In genomic region chr2:73778867-73779471, GRCh38 we compare ENCODE assay signal across 8 cellular contexts. TPM values are rescaled to one million over a fixed set of nuclear protein-coding genes. Genes with fewer than 3 reads are reported as not detected.
DNase-seq lines count a peak whose midpoint lies in the region; ATAC-seq and TF ChIP-seq lines count a peak whose summit lies in the region.
"Not testable (repeated sequence)": the region's sequence is repeated elsewhere in the genome, so short reads cannot be mapped to it uniquely, and the experiment has no call there.

No MANE protein-coding gene starts in this region.

- H3K4me3 Mint-ChIP-seq in effector memory CD8-positive, alpha-beta T cell, result peak overlapping the region; percentile 96 to 97
- H3K4me3 Mint-ChIP-seq in natural killer cell treated with Interleukin-12 subunit alpha and Interleukin-12 subunit beta and Interleukin-15 and Interleukin-18, amount 100 ng/mL, for 72 hours, result peak overlapping the region; percentile 95
- peak overlapping the region; percentile 95 to 96 for H3K4me3 Mint-ChIP-seq in stimulated activated naive B cell treated with anti-CD40 and anti-IgM and Interleukin-4, amounts not matched to agents 10 μg/mL and 1 μg/mL and 100 μg/mL, for 72 hours

- H3K4me3 ChIP-seq in AG09309 (ENCODE audit: control insufficient read depth, low read depth, low read length) (peak overlapping the region; percentile 71), HEK293 (ENCODE audit: low read depth, low read length) (peak overlapping the region; percentile 92), SJCRH30 (peak overlapping the region; percentile 79), iPS-15b (ENCODE audit: low read depth, low read length) (peak overlapping the region; percentile 95)

- not testable (repeated sequence) for H3K9me3 ChIP-seq in HEK293 (ENCODE audit: control insufficient read depth, insufficient read depth, low read depth, low read length); SJCRH30 (replicated peaks); iPS-15b (ENCODE audit: control insufficient read depth, insufficient read depth, low read length)

- POLR2A ChIA-PET in HEK293 (lab: Yijun Ruan, JAX), result interaction anchor here (1.0 kb wide), 1 partner anchor 41 kb away, joined by 4 read pairs; the partner anchor contains the start of gene TPRKB

- not testable (repeated sequence) for H3K27ac ChIP-seq in HEK293 (ENCODE audit: extremely low read depth, low read depth, low read length); SJCRH30

- not testable (repeated sequence) for H3K9me3 Mint-ChIP-seq in activated naive CD4-positive, alpha-beta T cell treated with anti-CD3 and anti-CD28 coated beads, Interleukin-2, amount 50 U/mL, for 72 hours; effector memory CD8-positive, alpha-beta T cell; natural killer cell treated with Interleukin-12 subunit alpha and Interleukin-12 subunit beta and Interleukin-15 and Interleukin-18, amount 100 ng/mL, for 72 hours; stimulated activated naive B cell treated with anti-CD40 and anti-IgM and Interleukin-4, amounts not matched to agents 10 μg/mL and 1 μg/mL and 100 μg/mL, for 72 hours

- peak overlapping the region; percentile 82 for H3K9ac ChIP-seq in iPS-15b (ENCODE audit: low read depth, low read length)

- H3K36me3 ChIP-seq in HEK293 (ENCODE audit: control insufficient read depth in 2 of 2, insufficient read depth in 1 of 2, low read length in 2 of 2) (peaks cover 17 to 30% of the 10 kb centered on the region in 2 experiments), SJCRH30 (peaks cover 22% of the 10 kb centered on the region)
- H3K36me3 ChIP-seq in iPS-15b (ENCODE audit: control insufficient read depth, insufficient read depth, low read length), result not testable (repeated sequence)

- peak overlapping the region; percentile 95 to 96 for H3K27ac Mint-ChIP-seq in activated naive CD4-positive, alpha-beta T cell treated with anti-CD3 and anti-CD28 coated beads, Interleukin-2, amount 50 U/mL, for 72 hours
- peak overlapping the region; percentile 97 for H3K27ac Mint-ChIP-seq in effector memory CD8-positive, alpha-beta T cell
- peak overlapping the region; percentile 86 to 95 for H3K27ac Mint-ChIP-seq in natural killer cell treated with Interleukin-12 subunit alpha and Interleukin-12 subunit beta and Interleukin-15 and Interleukin-18, amount 100 ng/mL, for 72 hours
- H3K27ac Mint-ChIP-seq in stimulated activated naive B cell treated with anti-CD40 and anti-IgM and Interleukin-4, amounts not matched to agents 10 μg/mL and 1 μg/mL and 100 μg/mL, for 72 hours, result peak overlapping the region; percentile 96

- not testable (repeated sequence) for DNase-seq in AG09309 (ENCODE audit: low read depth); SJCRH30; activated naive CD4-positive, alpha-beta T cell treated with anti-CD3 and anti-CD28 coated beads, Interleukin-2, amount 50 U/mL, for 72 hours (ENCODE audit: low spot score in 2 of 2); effector memory CD8-positive, alpha-beta T cell; natural killer cell treated with Interleukin-12 subunit alpha and Interleukin-12 subunit beta and Interleukin-15 and Interleukin-18, amount 100 ng/mL, for 72 hours (ENCODE audit: low spot score); stimulated activated naive B cell treated with anti-CD40 and anti-IgM and Interleukin-4, amounts not matched to agents 10 μg/mL and 1 μg/mL and 100 μg/mL, for 72 hours

- ATAC-seq in activated naive CD4-positive, alpha-beta T cell treated with anti-CD3 and anti-CD28 coated beads, Interleukin-2, amount 50 U/mL, for 72 hours; effector memory CD8-positive, alpha-beta T cell (replicated peaks); natural killer cell treated with Interleukin-12 subunit alpha and Interleukin-12 subunit beta and Interleukin-15 and Interleukin-18, amount 100 ng/mL, for 72 hours; stimulated activated naive B cell treated with anti-CD40 and anti-IgM and Interleukin-4, amounts not matched to agents 10 μg/mL and 1 μg/mL and 100 μg/mL, for 72 hours (replicated peaks): not testable (repeated sequence)

- not testable (repeated sequence) for H3K4me1 ChIP-seq in HEK293 (ENCODE audit: control insufficient read depth, insufficient read depth, low read length); SJCRH30; iPS-15b (ENCODE audit: control insufficient read depth, insufficient read depth, low read length)

- not testable (repeated sequence) for H3K27me3 Mint-ChIP-seq in effector memory CD8-positive, alpha-beta T cell; natural killer cell treated with Interleukin-12 subunit alpha and Interleukin-12 subunit beta and Interleukin-15 and Interleukin-18, amount 100 ng/mL, for 72 hours; stimulated activated naive B cell treated with anti-CD40 and anti-IgM and Interleukin-4, amounts not matched to agents 10 μg/mL and 1 μg/mL and 100 μg/mL, for 72 hours

- H3K27me3 ChIP-seq in SJCRH30; iPS-15b (ENCODE audit: control insufficient read depth, insufficient read depth, low read length): not testable (repeated sequence)

- H3K36me3 Mint-ChIP-seq in activated naive CD4-positive, alpha-beta T cell treated with anti-CD3 and anti-CD28 coated beads, Interleukin-2, amount 50 U/mL, for 72 hours, result peaks cover 21 to 26% of the 10 kb centered on the region in 2 donors
- peaks cover 31% of the 10 kb centered on the region for H3K36me3 Mint-ChIP-seq in effector memory CD8-positive, alpha-beta T cell (ENCODE audit: insufficient read depth)
- H3K36me3 Mint-ChIP-seq in natural killer cell treated with Interleukin-12 subunit alpha and Interleukin-12 subunit beta and Interleukin-15 and Interleukin-18, amount 100 ng/mL, for 72 hours, result peaks cover 15% of the 10 kb centered on the region
- peaks cover 11 to 14% of the 10 kb centered on the region in 2 donors for H3K36me3 Mint-ChIP-seq in stimulated activated naive B cell treated with anti-CD40 and anti-IgM and Interleukin-4, amounts not matched to agents 10 μg/mL and 1 μg/mL and 100 μg/mL, for 72 hours

- CTCF ChIA-PET in HEK293 (lab: Yijun Ruan, JAX), result interaction anchor here (0.6 to 0.7 kb wide), 3 partner anchors 157 to 319 kb away, joined by 3 to 4 read pairs (median 3); no protein-coding TSS in a partner anchor

- not testable (repeated sequence) for TF ChIP-seq CTCF in AG09309 (IDR thresholded peaks at IDR 0.05; ENCODE audit: control insufficient read depth, insufficient read depth, low read depth, low read length, missing control alignments); HEK293 (tag by site-specific recombination; IDR thresholded peaks at IDR 0.05)

- H3K4me1 Mint-ChIP-seq in effector memory CD8-positive, alpha-beta T cell (ENCODE audit: low read depth in 2 of 2), result peaks cover 19 to 32% of the 10 kb centered on the region in 2 donors
- peaks cover 26 to 28% of the 10 kb centered on the region in 2 donors for H3K4me1 Mint-ChIP-seq in natural killer cell treated with Interleukin-12 subunit alpha and Interleukin-12 subunit beta and Interleukin-15 and Interleukin-18, amount 100 ng/mL, for 72 hours (ENCODE audit: low read depth in 2 of 2)
- peaks cover 9 to 19% of the 10 kb centered on the region in 2 donors for H3K4me1 Mint-ChIP-seq in stimulated activated naive B cell treated with anti-CD40 and anti-IgM and Interleukin-4, amounts not matched to agents 10 μg/mL and 1 μg/mL and 100 μg/mL, for 72 hours

TF ChIP-seq in HEK293, 187 proteins besides CTCF, POLR2A, EP300 and RAD21:
- TF ChIP-seq KLF16 (tag by site-specific recombination; IDR thresholded peaks at IDR 0.05), result peak; percentile 41

RNA-seq across cellular contexts. Expression of gene DUSP11, which starts 0.9 kb away (rescaled TPM):
- total RNA-seq in SJCRH30 (2014; rRNA removed; shearing (Covaris generic)), result 42.3 and 44.1 TPM in 2 replicates
- total RNA-seq in activated naive CD4-positive, alpha-beta T cell treated with anti-CD3 and anti-CD28 coated beads, Interleukin-2, amount 50 U/mL, for 72 hours, result 10 to 100 TPM; 31.0 to 31.1 TPM
- total RNA-seq in natural killer cell treated with Interleukin-12 subunit alpha and Interleukin-12 subunit beta and Interleukin-15 and Interleukin-18, amount 100 ng/mL, for 72 hours, result 10 to 100 TPM; 30.7 to 50.1 TPM

RNA-seq across cellular contexts. Expression of gene C2orf78, which starts 5.0 kb away (rescaled TPM):
- total RNA-seq in SJCRH30 (2014; rRNA removed; shearing (Covaris generic)), result not detected in 2 replicates
- total RNA-seq in activated naive CD4-positive, alpha-beta T cell treated with anti-CD3 and anti-CD28 coated beads, Interleukin-2, amount 50 U/mL, for 72 hours, result not detected
- total RNA-seq in natural killer cell treated with Interleukin-12 subunit alpha and Interleukin-12 subunit beta and Interleukin-15 and Interleukin-18, amount 100 ng/mL, for 72 hours, result not detected

RNA-seq across cellular contexts. Expression of gene TPRKB, which starts 41.8 kb away (rescaled TPM):
- 136 and 161 TPM in 2 replicates for total RNA-seq in SJCRH30 (2014; rRNA removed; shearing (Covaris generic))
- 10 to 100 TPM; 34.7 to 48.6 TPM for total RNA-seq in activated naive CD4-positive, alpha-beta T cell treated with anti-CD3 and anti-CD28 coated beads, Interleukin-2, amount 50 U/mL, for 72 hours
- 10 to 100 TPM; 20.0 to 25.2 TPM for total RNA-seq in natural killer cell treated with Interleukin-12 subunit alpha and Interleukin-12 subunit beta and Interleukin-15 and Interleukin-18, amount 100 ng/mL, for 72 hours

RNA-seq across cellular contexts. Expression of gene STAMBP, which starts 49.8 kb away (rescaled TPM):
- total RNA-seq in SJCRH30 (2014; rRNA removed; shearing (Covaris generic)), result 50.1 and 61.1 TPM in 2 replicates
- total RNA-seq in activated naive CD4-positive, alpha-beta T cell treated with anti-CD3 and anti-CD28 coated beads, Interleukin-2, amount 50 U/mL, for 72 hours, result 100 to 1,000 TPM in 1 of 2 donors, 10 to 100 TPM in 1; 76.0 to 110 TPM
- 10 to 100 TPM; 27.5 to 40.6 TPM for total RNA-seq in natural killer cell treated with Interleukin-12 subunit alpha and Interleukin-12 subunit beta and Interleukin-15 and Interleukin-18, amount 100 ng/mL, for 72 hours
